11 cellular contexts compared by ENCODE assay signal in the genomic region with DNA sequence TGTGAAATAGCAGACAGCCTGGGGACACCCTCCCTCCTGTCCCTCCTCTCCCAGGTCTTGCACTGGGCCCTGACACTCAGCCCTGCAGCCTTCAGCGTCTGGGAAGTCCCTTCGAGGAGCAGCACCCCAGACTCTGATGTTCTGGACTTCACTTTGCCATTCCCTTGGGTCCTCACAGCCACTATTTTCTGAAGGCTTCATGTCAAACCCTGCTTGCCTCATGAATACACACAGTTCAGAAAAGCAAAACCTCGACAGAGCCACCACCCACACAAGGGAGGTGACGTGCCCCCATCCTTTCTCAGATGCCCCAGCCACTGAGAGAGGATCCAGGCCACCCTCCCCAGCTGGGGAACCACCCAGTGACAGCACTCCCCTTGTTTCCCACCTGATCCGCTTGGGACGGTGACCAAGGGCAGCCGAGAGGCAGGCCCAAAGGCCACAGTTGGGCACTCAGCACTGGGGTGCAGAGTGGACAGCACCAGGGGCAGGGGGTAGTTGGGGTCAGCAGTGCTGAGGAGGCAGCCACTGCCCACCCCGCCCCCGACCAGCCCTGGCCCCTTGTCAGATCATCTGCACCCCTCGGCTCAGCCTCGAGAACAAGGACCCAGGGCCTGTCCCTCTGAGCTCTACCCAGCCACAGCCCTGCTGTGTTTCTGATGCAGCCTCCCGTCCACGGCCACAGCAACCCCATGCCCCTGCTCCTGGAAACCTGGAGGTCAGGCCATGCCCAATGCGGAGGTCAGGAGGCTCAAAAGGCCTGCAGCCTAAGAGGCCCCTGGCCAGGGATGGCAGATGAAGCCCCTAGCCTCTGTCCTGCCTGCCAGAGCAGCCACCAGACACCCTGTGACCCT. TPM values are rescaled to one million over a fixed set of nuclear protein-coding genes. Genes with fewer than 3 reads are reported as not detected.
A peak's percentile ranks its signal among the peaks of the same experiment; 100 is the strongest.
DNase-seq lines count a peak whose midpoint lies in the region; ATAC-seq, FAIRE-seq and TF ChIP-seq lines count a peak whose summit lies in the region.
"Had no signal": no experiment of that assay in that cellular context is flagged by ENCODE, and none has a peak within 500 bp of the region (broad histone marks: within the 10 kb centered on the region; RNA-seq: fewer than 3 reads in every experiment).

No MANE protein-coding gene starts in this region.

- DNase-seq in CD8-positive, alpha-beta T cell = no peak
- no peak for DNase-seq in NT2/D1 (ENCODE audit: low read depth, low spot score)
- DNase-seq in mesenchymal stem cell = no peak
- DNase-seq in kidney = no peak
- no peak for DNase-seq in vagina (ENCODE audit: extremely low spot score in 2 of 2)
- DNase-seq: Calu3; NCI-H1694; stimulated activated CD4-positive, alpha-beta T cell treated with anti-CD3 and anti-CD28 coated beads, Interleukin-4, amount 100 ng/mL, for 4 hours had no signal

- no peaks in the 10 kb centered on the region for H3K9me3 Mint-ChIP-seq in CD8-positive, alpha-beta T cell

- no peak overlapping the region for H4K8ac ChIP-seq in mesenchymal stem cell (ENCODE audit: low read length)

- peak overlapping the region; percentile 52 for H3K27ac Mint-ChIP-seq in CD8-positive, alpha-beta T cell

- no peaks in the 10 kb centered on the region for H3K9me3 ChIP-seq in CD8-positive, alpha-beta T cell (ENCODE audit: low read length)
- H3K9me3 ChIP-seq in NT2/D1 (ENCODE audit: insufficient read depth, low read length) = no peaks in the 10 kb centered on the region
- no peaks in the 10 kb centered on the region for H3K9me3 ChIP-seq in mesenchymal stem cell (ENCODE audit: control insufficient read depth, low read length)
- no peaks in the 10 kb centered on the region for H3K9me3 ChIP-seq in kidney (ENCODE audit: control insufficient read depth in 1 of 2, low read length in 2 of 2)
- no peaks in the 10 kb centered on the region for H3K9me3 ChIP-seq in vagina

- H2BK5ac ChIP-seq in mesenchymal stem cell (ENCODE audit: low read depth, low read length, poor library complexity, severe bottlenecking) = no peak overlapping the region

- H3K14ac ChIP-seq in mesenchymal stem cell (ENCODE audit: low read length in 2 of 2) = no peak overlapping the region

- ATAC-seq in CD8-positive, alpha-beta T cell = no peak
- ATAC-seq in GM18511 (IDR thresholded peaks at IDR 0.05; ENCODE audit: unreplicated experiment) = peak; percentile 67
- no peak for ATAC-seq in HG03280 (IDR thresholded peaks at IDR 0.05; ENCODE audit: unreplicated experiment)
- no peak for ATAC-seq in GM21390 (IDR thresholded peaks at IDR 0.05; ENCODE audit: unreplicated experiment)

- H3K36me3 ChIP-seq in CD8-positive, alpha-beta T cell (ENCODE audit: insufficient read depth, low read length) = no peaks in the 10 kb centered on the region
- H3K36me3 ChIP-seq in NT2/D1 (ENCODE audit: insufficient read depth, insufficient read length, low read length) (no peaks in the 10 kb centered on the region), mesenchymal stem cell (ENCODE audit: control insufficient read depth in 1 of 2, insufficient read depth in 2 of 2, low read depth in 1 of 2, low read length in 2 of 2) (no peaks in the 10 kb centered on the region), kidney (ENCODE audit: control insufficient read depth in 1 of 2, insufficient read depth in 2 of 2, low read length in 2 of 2) (no peaks in the 10 kb centered on the region), vagina (no peaks in the 10 kb centered on the region)

- no peak overlapping the region for H2BK12ac ChIP-seq in mesenchymal stem cell (ENCODE audit: low read length in 2 of 2)

- no peak overlapping the region for H2AFZ ChIP-seq in mesenchymal stem cell (ENCODE audit: low read depth, low read length)

- no peak overlapping the region for H3K4me3 ChIP-seq in CD8-positive, alpha-beta T cell (ENCODE audit: low read depth, low read length)
- H3K4me3 ChIP-seq in NT2/D1 (ENCODE audit: insufficient read length, low read depth) = no peak overlapping the region
- no peak overlapping the region for H3K4me3 ChIP-seq in mesenchymal stem cell (ENCODE audit: insufficient read depth in 1 of 2, low read depth in 1 of 2, low read length in 2 of 2)
- H3K4me3 ChIP-seq in kidney (ENCODE audit: low read length in 2 of 2) = no peak overlapping the region
- no peak overlapping the region for H3K4me3 ChIP-seq in vagina

- CTCF ChIA-PET in CD8-positive, alpha-beta T cell (lab: Charles Lee) = interaction anchor here (0.7 to 2.3 kb wide), 4 partner anchors 16 to 235 kb away, joined by 3 to 14 read pairs (median 4); a partner anchor contains a TSS

- no peak overlapping the region for H2BK15ac ChIP-seq in mesenchymal stem cell (ENCODE audit: low read depth, poor library complexity, severe bottlenecking)

- H3K9ac ChIP-seq in NT2/D1 (ENCODE audit: insufficient read length, low read depth) (peak overlapping the region; percentile 46), mesenchymal stem cell (ENCODE audit: low read length) (peak overlapping the region; percentile 30), kidney (ENCODE audit: low read length in 2 of 2) (no peak overlapping the region)

- no peak overlapping the region for H3K18ac ChIP-seq in mesenchymal stem cell (ENCODE audit: low read depth in 1 of 2, low read length in 2 of 2)

- no peaks in the 10 kb centered on the region for H3K79me1 ChIP-seq in mesenchymal stem cell (replicated peaks; ENCODE audit: low read length, poor library complexity, severe bottlenecking)

- no peak overlapping the region for H3K4ac ChIP-seq in mesenchymal stem cell (ENCODE audit: low read depth in 1 of 2, low read length in 2 of 2)

- no peak overlapping the region for H4K91ac ChIP-seq in mesenchymal stem cell (ENCODE audit: low read length)

- WGBS in mesenchymal stem cell = 78% methylated on average over 13 of the region's 14 CpGs

- no peak overlapping the region for H3K4me3 Mint-ChIP-seq in CD8-positive, alpha-beta T cell

- no peak overlapping the region for H3K4me2 ChIP-seq in mesenchymal stem cell (ENCODE audit: low read length, poor library complexity, severe bottlenecking)

- H3K23ac ChIP-seq in mesenchymal stem cell (ENCODE audit: low read length in 2 of 2) = no peak overlapping the region

- no peak overlapping the region for H3K27ac ChIP-seq in CD8-positive, alpha-beta T cell (ENCODE audit: low read depth, low read length)
- H3K27ac ChIP-seq in mesenchymal stem cell (ENCODE audit: low read length, poor library complexity, severe bottlenecking) (no peak overlapping the region), kidney (ENCODE audit: low read depth in 2 of 2, low read length in 2 of 2) (no peak overlapping the region), vagina (no peak overlapping the region)

- POLR2A ChIA-PET in CD8-positive, alpha-beta T cell (lab: Charles Lee) = interaction anchor here (0.6 to 4.0 kb wide), 7 partner anchors 11 to 66 kb away, joined by 3 to 24 read pairs (median 4); a partner anchor contains a TSS

- H2BK120ac ChIP-seq in mesenchymal stem cell (ENCODE audit: low read depth, low read length) = no peak overlapping the region

- no peaks in the 10 kb centered on the region for H3K36me3 Mint-ChIP-seq in CD8-positive, alpha-beta T cell

- no peaks in the 10 kb centered on the region for H3K27me3 ChIP-seq in CD8-positive, alpha-beta T cell (ENCODE audit: insufficient read depth, low read length)
- H3K27me3 ChIP-seq in NT2/D1 (ENCODE audit: insufficient read depth, insufficient read length) (peaks cover 4% of the 10 kb centered on the region), mesenchymal stem cell (ENCODE audit: control insufficient read depth in 1 of 2, insufficient read depth in 1 of 2, low read length in 2 of 2) (peaks cover 4 to 30% of the 10 kb centered on the region in 2 experiments), vagina (no peaks in the 10 kb centered on the region)

- intact Hi-C loops in CD8-positive, alpha-beta T cell (cut with DNase I, micrococcal nuclease) = loop anchor here in 1 of 2 experiments (1.0 to 10.0 kb wide), 3 partner anchors 23 to 238 kb away; no protein-coding TSS in a partner anchor
- intact Hi-C loops in kidney (cut with DNase I) (loop anchor here (1.0 kb wide), 1 partner anchor 23 kb away; no protein-coding TSS in a partner anchor), vagina (cut with DNase I) (loop anchor here (1.0 kb wide), 1 partner anchor 23 kb away; no protein-coding TSS in a partner anchor)

- H2AK5ac ChIP-seq in mesenchymal stem cell (ENCODE audit: low read length, severe bottlenecking) = no peak overlapping the region

- FAIRE-seq in kidney (lab: Jason Lieb, UNC) = no peak

- H3K4me1 Mint-ChIP-seq in CD8-positive, alpha-beta T cell (ENCODE audit: low read depth) = peaks cover 23% of the 10 kb centered on the region

- H3K27me3 Mint-ChIP-seq in CD8-positive, alpha-beta T cell (ENCODE audit: low read depth) = peaks cover 11% of the 10 kb centered on the region

- TF ChIP-seq CTCF in CD8-positive, alpha-beta T cell (IDR thresholded peaks at IDR 0.05) = no peak
- TF ChIP-seq CTCF in kidney (IDR thresholded peaks at IDR 0.05; ENCODE audit: borderline replicate concordance, extremely low read depth, insufficient read depth) = no peak
- TF ChIP-seq CTCF in vagina (IDR thresholded peaks at IDR 0.05) = no peak

- H3K4me1 ChIP-seq in CD8-positive, alpha-beta T cell (ENCODE audit: insufficient read depth, low read length) = peaks cover 6% of the 10 kb centered on the region
- H3K4me1 ChIP-seq in NT2/D1 (ENCODE audit: insufficient read depth, insufficient read length) (peaks cover 16% of the 10 kb centered on the region), mesenchymal stem cell (ENCODE audit: control insufficient read depth, insufficient read depth, low read depth, low read length) (no peaks in the 10 kb centered on the region), kidney (ENCODE audit: control insufficient read depth in 1 of 2, insufficient read depth in 1 of 2, low read depth in 1 of 2, low read length in 2 of 2) (no peaks in the 10 kb centered on the region), vagina (peaks cover 26% of the 10 kb centered on the region)

- TF ChIP-seq POLR2A in vagina (IDR thresholded peaks at IDR 0.05) = no peak

RNA-seq across cellular contexts. Expression of a gene that starts 3.1 kb away (rescaled TPM):
- total RNA-seq in CD8-positive, alpha-beta T cell = 10 to 100 TPM; 18.6 to 19.2 TPM
- not detected for polyA plus RNA-seq in mesenchymal stem cell (2013, experiment 1 of 2)
- polyA plus RNA-seq in mesenchymal stem cell (2013, experiment 2 of 2) = not detected
- total RNA-seq in kidney = 0.60 TPM
- not detected for polyA plus RNA-seq in kidney (ENCODE audit: insufficient read depth, low read depth, low replicate concordance)
- total RNA-seq in vagina = 20.4 TPM
- total RNA-seq: Calu3 had no signal

RNA-seq across cellular contexts. Expression of a gene that starts 24.7 kb away (rescaled TPM):
- not detected for total RNA-seq in CD8-positive, alpha-beta T cell
- polyA plus RNA-seq in mesenchymal stem cell (2013, experiment 1 of 2) = not detected
- not detected for polyA plus RNA-seq in mesenchymal stem cell (2013, experiment 2 of 2)
- total RNA-seq in kidney (not detected), vagina (not detected)
- not detected for polyA plus RNA-seq in kidney (ENCODE audit: insufficient read depth, low read depth, low replicate concordance)
- total RNA-seq: Calu3 had no signal

RNA-seq across cellular contexts. Expression of a gene that starts 30.8 kb away (rescaled TPM):
- 10 to 100 TPM; 31.4 to 31.7 TPM for total RNA-seq in CD8-positive, alpha-beta T cell
- 100 TPM for polyA plus RNA-seq in mesenchymal stem cell (2013, experiment 1 of 2)
- 102 TPM for polyA plus RNA-seq in mesenchymal stem cell (2013, experiment 2 of 2)
- total RNA-seq in kidney (45.9 TPM), vagina (148 TPM)
- 183 TPM for polyA plus RNA-seq in kidney (ENCODE audit: insufficient read depth, low read depth, low replicate concordance)

Comparison
In these comparisons a context has a peak if more than half of its experiments do, and no peak if none do; other contexts are left out.
1. H3K9ac ChIP-seq: peak in NT2/D1 (single experiment) and mesenchymal stem cell (single experiment); none in kidney (0 of 2).
2. RNA of a gene that starts 3.1 kb away (total RNA-seq): 20.4 TPM in vagina (single experiment) and 18.6 to 19.2 TPM in CD8-positive, alpha-beta T cell; 0.60 TPM in kidney (single experiment); every median in the first group is over 10 times any median in the second.